ENCODE assay signal across 9 cellular contexts in genomic region chr3:14424711-14425573, GRCh38. TPM values are rescaled to one million over a fixed set of nuclear protein-coding genes. Genes with fewer than 3 reads are reported as not detected.
DNase-seq lines count a peak whose midpoint lies in the region; ATAC-seq and TF ChIP-seq lines count a peak whose summit lies in the region.
"Had no signal": no experiment of that assay in that cellular context is flagged by ENCODE, and none has a peak within 500 bp of the region (broad histone marks: within the 10 kb centered on the region; RNA-seq: fewer than 3 reads in every experiment).

No MANE protein-coding gene starts in this region.

- TF ChIP-seq CTCF in activated CD8-positive, alpha-beta T cell treated with anti-CD3 and anti-CD28 coated beads for 36 hours (IDR thresholded peaks at IDR 0.05) = no peak
- TF ChIP-seq CTCF in lower lobe of right lung (IDR thresholded peaks at IDR 0.05) = no peak
- TF ChIP-seq CTCF in osteocyte (IDR thresholded peaks at IDR 0.05) = no peak

- H3K9me3 ChIP-seq in CD4-positive, CD25-positive, alpha-beta regulatory T cell (ENCODE audit: control insufficient read depth in 2 of 2, low read length in 2 of 2) = no peaks in the 10 kb centered on the region
- H3K9me3 ChIP-seq in lower lobe of right lung = no peaks in the 10 kb centered on the region

- CTCF ChIA-PET in activated CD8-positive, alpha-beta T cell treated with anti-CD3 and anti-CD28 coated beads for 36 hours (lab: Charles Lee) = interaction anchor here (1.1 to 1.4 kb wide), 4 partner anchors 9 to 25 kb away, joined by 3 to 4 read pairs (median 4); no protein-coding TSS in a partner anchor

- H3K36me3 Mint-ChIP-seq in CD4-positive, CD25-positive, alpha-beta regulatory T cell = peaks cover 10% of the 10 kb centered on the region
- H3K36me3 Mint-ChIP-seq in IgD-negative memory B cell = no peaks in the 10 kb centered on the region
- H3K36me3 Mint-ChIP-seq in activated CD8-positive, alpha-beta T cell treated with anti-CD3 and anti-CD28 coated beads for 36 hours (ENCODE audit: low read depth) = peaks cover 10% of the 10 kb centered on the region
- peaks cover 8% of the 10 kb centered on the region for H3K36me3 Mint-ChIP-seq in osteocyte (ENCODE audit: unreplicated experiment)

- H3K4me1 Mint-ChIP-seq in CD4-positive, CD25-positive, alpha-beta regulatory T cell = peaks cover 15 to 87% (median 72%) of the 10 kb centered on the region in 4 donors
- H3K4me1 Mint-ChIP-seq in IgD-negative memory B cell (peaks cover 60 to 77% (median 66%) of the 10 kb centered on the region in 3 donors), osteocyte (ENCODE audit: unreplicated experiment) (peaks cover 38% of the 10 kb centered on the region)
- peaks cover 86% of the 10 kb centered on the region for H3K4me1 Mint-ChIP-seq in activated CD8-positive, alpha-beta T cell treated with anti-CD3 and anti-CD28 coated beads for 36 hours (ENCODE audit: low read depth)

- H3K4me3 Mint-ChIP-seq in CD4-positive, CD25-positive, alpha-beta regulatory T cell = peak overlapping the region; percentile 80 to 84 (median 82)
- H3K4me3 Mint-ChIP-seq in IgD-negative memory B cell (peak overlapping the region; percentile 34 to 91 (median 76)), osteocyte (ENCODE audit: unreplicated experiment) (no peak overlapping the region)
- no peak overlapping the region for H3K4me3 Mint-ChIP-seq in activated CD8-positive, alpha-beta T cell treated with anti-CD3 and anti-CD28 coated beads for 36 hours

- H3K27ac ChIP-seq in CD4-positive, CD25-positive, alpha-beta regulatory T cell (ENCODE audit: insufficient read depth, low read length, poor library complexity, severe bottlenecking) = peak overlapping the region; percentile 98
- H3K27ac ChIP-seq in lower lobe of right lung = peak overlapping the region; percentile 59

- POLR2A ChIA-PET in activated CD8-positive, alpha-beta T cell treated with anti-CD3 and anti-CD28 coated beads for 36 hours (lab: Charles Lee) = interaction anchor here (1.7 to 12.2 kb wide), 2 partner anchors 14 to 20 kb away, joined by 5 to 112 read pairs; partner anchors contain the start of gene SLC6A6

- peaks cover 78% of the 10 kb centered on the region for H3K4me1 ChIP-seq in CD4-positive, CD25-positive, alpha-beta regulatory T cell (ENCODE audit: control insufficient read depth, insufficient read depth, low read length, poor library complexity, severe bottlenecking)
- H3K4me1 ChIP-seq in lower lobe of right lung = peaks cover 100% of the 10 kb centered on the region

- peak overlapping the region; percentile 98 to 99 (median 98) for H3K27ac Mint-ChIP-seq in CD4-positive, CD25-positive, alpha-beta regulatory T cell
- H3K27ac Mint-ChIP-seq in IgD-negative memory B cell (peak overlapping the region; percentile 87 to 98 (median 98)), osteocyte (ENCODE audit: unreplicated experiment) (no peak overlapping the region)
- peak overlapping the region; percentile 75 for H3K27ac Mint-ChIP-seq in activated CD8-positive, alpha-beta T cell treated with anti-CD3 and anti-CD28 coated beads for 36 hours

- H3K36me3 ChIP-seq in CD4-positive, CD25-positive, alpha-beta regulatory T cell (ENCODE audit: control insufficient read depth, insufficient read depth, low read length) = no peaks in the 10 kb centered on the region
- H3K36me3 ChIP-seq in lower lobe of right lung = peaks cover 6% of the 10 kb centered on the region

- peak in 1 of 2 donors; percentile 25 for ATAC-seq in CD4-positive, CD25-positive, alpha-beta regulatory T cell (ENCODE audit: low read depth in 2 of 2)
- ATAC-seq in activated CD8-positive, alpha-beta T cell treated with anti-CD3 and anti-CD28 coated beads for 36 hours = peak; percentile 16
- peak; percentile 54 to 63 for ATAC-seq in lower lobe of right lung

- H3K27me3 Mint-ChIP-seq in CD4-positive, CD25-positive, alpha-beta regulatory T cell = no peaks in the 10 kb centered on the region
- H3K27me3 Mint-ChIP-seq in IgD-negative memory B cell (no peaks in the 10 kb centered on the region), osteocyte (ENCODE audit: unreplicated experiment) (no peaks in the 10 kb centered on the region)
- H3K27me3 Mint-ChIP-seq in activated CD8-positive, alpha-beta T cell treated with anti-CD3 and anti-CD28 coated beads for 36 hours = no peaks in the 10 kb centered on the region

- H3K4me3 ChIP-seq in CD4-positive, CD25-positive, alpha-beta regulatory T cell (ENCODE audit: low read depth, low read length) = peak overlapping the region; percentile 54
- no peak overlapping the region for H3K4me3 ChIP-seq in lower lobe of right lung

- H3K9me3 Mint-ChIP-seq in CD4-positive, CD25-positive, alpha-beta regulatory T cell = no peaks in the 10 kb centered on the region
- H3K9me3 Mint-ChIP-seq in IgD-negative memory B cell (no peaks in the 10 kb centered on the region), osteocyte (ENCODE audit: unreplicated experiment) (no peaks in the 10 kb centered on the region)
- no peaks in the 10 kb centered on the region for H3K9me3 Mint-ChIP-seq in activated CD8-positive, alpha-beta T cell treated with anti-CD3 and anti-CD28 coated beads for 36 hours

- H3K27me3 ChIP-seq in CD4-positive, CD25-positive, alpha-beta regulatory T cell (ENCODE audit: control insufficient read depth, insufficient read depth, low read length) = no peaks in the 10 kb centered on the region
- no peaks in the 10 kb centered on the region for H3K27me3 ChIP-seq in lower lobe of right lung (ENCODE audit: low read depth)

- peak in 1 of 3 donors; percentile 20 for DNase-seq in CD4-positive, CD25-positive, alpha-beta regulatory T cell
- DNase-seq in activated CD8-positive, alpha-beta T cell treated with anti-CD3 and anti-CD28 coated beads for 36 hours = peak; percentile 47
- DNase-seq in lower lobe of right lung = peak; percentile 63
- no peak for DNase-seq in effector CD8-positive, alpha-beta T cell (lab: John Stamatoyannopoulos, UW)
- no peak for DNase-seq in A172 (ENCODE audit: low spot score)
- DNase-seq in osteocyte (ENCODE audit: extremely low spot score, unreplicated experiment) = no peak
- no peak for DNase-seq in GM19240 (ENCODE audit: insufficient read length, low spot score)
- DNase-seq: SHP77 had no signal

- intact Hi-C loops in activated CD8-positive, alpha-beta T cell treated with anti-CD3 and anti-CD28 coated beads for 36 hours (cut with micrococcal nuclease) = no loop called here
- intact Hi-C loops in lower lobe of right lung (cut with DNase I) = no loop called here

RNA-seq across cellular contexts. Expression of gene SLC6A6, which starts 22.5 kb away (rescaled TPM):
- total RNA-seq in CD4-positive, CD25-positive, alpha-beta regulatory T cell = 73.3 TPM
- polyA plus RNA-seq in CD4-positive, CD25-positive, alpha-beta regulatory T cell = 10 to 100 TPM in 1 of 4 donors, 1 to 10 TPM in 3; 6.9 to 12.9 (median 8.2) TPM
- 7.6 TPM for polyA plus RNA-seq in IgD-negative memory B cell
- total RNA-seq in activated CD8-positive, alpha-beta T cell treated with anti-CD3 and anti-CD28 coated beads for 36 hours = 10 to 100 TPM; 43.4 to 48.8 TPM
- total RNA-seq in lower lobe of right lung (84.0 TPM), osteocyte (37.2 and 41.9 TPM in 2 replicates)
- total RNA-seq in A172 (2014; rRNA removed; shearing (Covaris generic)) = 26.0 and 34.2 TPM in 2 replicates

Comparison
In these comparisons a context has a peak if more than half of its experiments do, and no peak if none do; other contexts are left out.
1. DNase-seq: peak in activated CD8-positive, alpha-beta T cell treated with anti-CD3 and anti-CD28 coated beads for 36 hours (single experiment) and lower lobe of right lung (single experiment); none in effector CD8-positive, alpha-beta T cell (single experiment), A172 (single experiment), osteocyte (single experiment) and GM19240 (single experiment).
2. H3K4me3 Mint-ChIP-seq: peak in CD4-positive, CD25-positive, alpha-beta regulatory T cell (4 of 4) and IgD-negative memory B cell (4 of 4); none in activated CD8-positive, alpha-beta T cell treated with anti-CD3 and anti-CD28 coated beads for 36 hours (single experiment) and osteocyte (single experiment).